In the genomic region with DNA sequence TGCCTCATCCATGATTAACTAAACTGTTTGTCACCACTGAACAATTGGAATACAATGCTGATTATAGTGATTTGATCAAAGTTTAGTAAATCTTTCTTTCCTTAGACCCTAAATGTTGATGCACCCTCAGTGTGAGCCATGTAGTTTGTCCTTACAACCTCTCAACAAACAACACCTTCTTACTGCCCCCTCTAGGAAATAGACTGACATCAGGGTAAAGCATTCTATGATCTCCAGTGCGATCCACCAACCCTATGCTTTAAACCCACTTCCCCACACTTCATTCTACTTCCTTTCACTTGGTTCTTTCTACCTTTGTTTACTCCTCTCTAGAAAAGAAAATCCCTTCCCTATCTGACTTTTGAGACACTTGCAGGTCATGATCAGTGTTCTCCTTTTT, we compare ENCODE assay signal across 18 cellular contexts.
DNase-seq lines count a peak whose midpoint lies in the region; ATAC-seq, FAIRE-seq and TF ChIP-seq lines count a peak whose summit lies in the region.
"Had no signal": no experiment of that assay in that cellular context is flagged by ENCODE, and none has a peak within 500 bp of the region (broad histone marks: within the 10 kb centered on the region; RNA-seq: fewer than 3 reads in every experiment).

No MANE protein-coding gene starts in this region.

- H4K8ac ChIP-seq in H1 (ENCODE audit: extremely low read depth, insufficient read depth, low read length) (no peak overlapping the region), mesendoderm (ENCODE audit: low read depth, low read length) (no peak overlapping the region)

- H3K27me3 Mint-ChIP-seq in GM23338 (ENCODE audit: insufficient read depth, low read depth, poor library complexity) = peaks cover 2% of the 10 kb centered on the region
- no peaks in the 10 kb centered on the region for H3K27me3 Mint-ChIP-seq in activated T-cell treated with anti-CD3 and anti-CD28 coated beads, Interleukin-2, amount 50 U/mL, for 4 hours (ENCODE audit: low read depth)
- H3K27me3 Mint-ChIP-seq: CD4-positive, alpha-beta memory T cell had no signal

- H3K14ac ChIP-seq in H1 (ENCODE audit: insufficient read length) = no peak overlapping the region

- H3K9me2 ChIP-seq in GM23338 (ENCODE audit: insufficient read depth) = no peaks in the 10 kb centered on the region

- no peak for TF ChIP-seq POLR2A in H1 (IDR thresholded peaks at IDR 0.05; ENCODE audit: control extremely low read depth in 1 of 2, low read depth in 2 of 2, low read length in 2 of 2)

- H3K4ac ChIP-seq in H1 (replicated peaks; ENCODE audit: insufficient read length, low read depth, low read length) (no peak overlapping the region), mesendoderm (ENCODE audit: low read depth, low read length) (no peak overlapping the region)

- no peak overlapping the region for H2BK12ac ChIP-seq in H1 (ENCODE audit: low read depth, low read length)

- H3K27ac ChIP-seq in GM23338 (ENCODE audit: low read depth) = no peak overlapping the region
- no peak overlapping the region for H3K27ac ChIP-seq in H1 (ENCODE audit: low read depth, low read length)
- H3K27ac ChIP-seq in mesendoderm (ENCODE audit: low read depth, low read length) = no peak overlapping the region
- H3K27ac ChIP-seq: GM23248 had no signal

- H3K36me3 ChIP-seq in GM23338 (ENCODE audit: insufficient read depth) = no peaks in the 10 kb centered on the region
- no peaks in the 10 kb centered on the region; a peak in 1 of 8 replicates for H3K36me3 ChIP-seq in H1 (ENCODE audit: control insufficient read depth in 2 of 4, insufficient read depth in 4 of 4, low read length in 3 of 4)
- no peaks in the 10 kb centered on the region for H3K36me3 ChIP-seq in mesendoderm (ENCODE audit: control insufficient read depth, insufficient read depth, low read length)

- TF ChIP-seq EP300 in H1 (IDR thresholded peaks at IDR 0.05; ENCODE audit: borderline replicate concordance in 1 of 2, low read depth in 2 of 2, low read length in 2 of 2) = no peak

- H2BK5ac ChIP-seq in H1 (ENCODE audit: low read depth, low read length) (no peak overlapping the region), mesendoderm (ENCODE audit: low read length) (no peak overlapping the region)

- TF ChIP-seq CTCF in GM23338 (conservative IDR thresholded peaks at IDR 0.05; ENCODE audit: low read depth in 2 of 2) = peak; percentile 34 to 46
- peak in 1 of 3 experiments; percentile 28; a peak in 1 of 4 replicates for TF ChIP-seq CTCF in H1 (IDR thresholded peaks at IDR 0.05; ENCODE audit: control extremely low read depth in 1 of 3, insufficient read depth in 1 of 3, low read depth in 1 of 3, low read length in 3 of 3)

- H3K4me1 ChIP-seq in GM23338 (ENCODE audit: insufficient read depth) = no peaks in the 10 kb centered on the region
- no peaks in the 10 kb centered on the region for H3K4me1 ChIP-seq in H1 (replicated peaks in 1 of 4; ENCODE audit: control insufficient read depth in 3 of 4, insufficient read depth in 4 of 4, low read length in 3 of 4)
- H3K4me1 ChIP-seq in mesendoderm (ENCODE audit: control insufficient read depth, low read depth, low read length) = no peaks in the 10 kb centered on the region

- no peaks in the 10 kb centered on the region; the same call in 2 of the 3 replicates for H3K36me3 Mint-ChIP-seq in GM23338 (ENCODE audit: low read depth)
- H3K36me3 Mint-ChIP-seq in activated T-cell treated with anti-CD3 and anti-CD28 coated beads, Interleukin-2, amount 50 U/mL, for 4 hours (ENCODE audit: insufficient read depth) = no peaks in the 10 kb centered on the region
- H3K36me3 Mint-ChIP-seq: CD4-positive, alpha-beta memory T cell had no signal

- FAIRE-seq in H1 (lab: Jason Lieb, UNC) = peak; percentile 57
- FAIRE-seq: GM12892, H54 had no signal

- peaks cover 10% of the 10 kb centered on the region for H3K9me3 Mint-ChIP-seq in GM23338
- H3K9me3 Mint-ChIP-seq in activated T-cell treated with anti-CD3 and anti-CD28 coated beads, Interleukin-2, amount 50 U/mL, for 4 hours = peaks cover 30% of the 10 kb centered on the region

- H3K79me2 ChIP-seq in GM23338 (replicated peaks; ENCODE audit: insufficient read depth) (no peaks in the 10 kb centered on the region), H1 (ENCODE audit: control insufficient read depth in 1 of 2, insufficient read depth in 2 of 2, low read length in 2 of 2) (no peaks in the 10 kb centered on the region), mesendoderm (ENCODE audit: control insufficient read depth, insufficient read depth, low read length) (no peaks in the 10 kb centered on the region)

- H4K20me1 ChIP-seq in GM23338 (replicated peaks; ENCODE audit: insufficient read depth) (no peaks in the 10 kb centered on the region), H1 (replicated peaks in 1 of 2; ENCODE audit: control insufficient read depth in 1 of 2, insufficient read depth in 2 of 2, low read length in 2 of 2) (no peaks in the 10 kb centered on the region)

- no peak overlapping the region for H2AK5ac ChIP-seq in H1 (ENCODE audit: low read depth, low read length)
- no peak overlapping the region for H2AK5ac ChIP-seq in mesendoderm (ENCODE audit: low read length)

- H3K9me3 ChIP-seq in H1 (ENCODE audit: insufficient read depth in 2 of 2, low read depth in 1 of 2, low read length in 1 of 2) = peaks cover 0 to 2% of the 10 kb centered on the region in 2 experiments; a peak in 1 of 4 replicates

- H3K79me1 ChIP-seq in H1 (ENCODE audit: low read depth, low read length) = no peaks in the 10 kb centered on the region
- H3K79me1 ChIP-seq in mesendoderm (ENCODE audit: low read length) = no peaks in the 10 kb centered on the region

- POLR2A ChIA-PET in H1 (lab: Charles Lee; ENCODE audit: partially characterized antibody) = no interaction called here

- H3K56ac ChIP-seq in H1 (replicated peaks; ENCODE audit: insufficient read length, low read depth, low read length) (no peak overlapping the region), mesendoderm (ENCODE audit: low read length) (no peak overlapping the region)

- no peak overlapping the region for H4K5ac ChIP-seq in H1 (ENCODE audit: insufficient read length, low read depth, low read length)
- no peak overlapping the region for H4K5ac ChIP-seq in mesendoderm (ENCODE audit: low read length)

- no peak overlapping the region for H2BK20ac ChIP-seq in H1 (ENCODE audit: low read length)

- no peak overlapping the region for H3K27ac Mint-ChIP-seq in GM23338
- H3K27ac Mint-ChIP-seq: CD4-positive, alpha-beta memory T cell had no signal

- no peaks in the 10 kb centered on the region for H3F3A ChIP-seq in GM23338 (replicated peaks; ENCODE audit: low read depth)

- H2AFZ ChIP-seq in GM23338 (peak overlapping the region; percentile 57), H1 (ENCODE audit: low read length) (no peak overlapping the region; the same call in 1 of the 2 replicates)
- H2AFZ ChIP-seq: GM23248 had no signal

- H3K27me3 ChIP-seq in GM23338 (ENCODE audit: insufficient read depth) (no peaks in the 10 kb centered on the region), H1 (replicated peaks in 1 of 4; ENCODE audit: control insufficient read depth in 3 of 4, extremely low read depth in 1 of 4, insufficient read depth in 3 of 4, low read length in 3 of 4) (no peaks in the 10 kb centered on the region), mesendoderm (ENCODE audit: insufficient read depth, low read length, poor library complexity) (no peaks in the 10 kb centered on the region)

- H2BK120ac ChIP-seq in H1 (replicated peaks; ENCODE audit: low read depth, low read length) = no peak overlapping the region
- H2BK120ac ChIP-seq in mesendoderm (ENCODE audit: low read depth, low read length) = no peak overlapping the region

- H3K4me3 ChIP-seq in GM23338 = no peak overlapping the region
- H3K4me3 ChIP-seq in H1 (ENCODE audit: extremely low read depth in 1 of 4, insufficient read depth in 2 of 4, low read depth in 3 of 4, low read length in 4 of 4) = no peak overlapping the region
- H3K4me3 ChIP-seq in mesendoderm (ENCODE audit: low read length) = no peak overlapping the region
- H3K4me3 ChIP-seq: GM23248 had no signal

- TF ChIP-seq RAD21 in H1 (IDR thresholded peaks at IDR 0.05 in 1 of 2, conservative IDR thresholded peaks at IDR 0.05 in 1 of 2; ENCODE audit: low read depth in 2 of 2, low read length in 2 of 2) = peak; percentile 29 to 50; a peak in 2 of 4 replicates

- H3K4me2 ChIP-seq in GM23338 = no peak overlapping the region
- H3K4me2 ChIP-seq in H1 (ENCODE audit: insufficient read depth in 1 of 2, low read depth in 2 of 2, low read length in 2 of 2) = no peak overlapping the region
- H3K4me2 ChIP-seq in mesendoderm (ENCODE audit: low read length) = no peak overlapping the region

- no peaks in the 10 kb centered on the region for H3K23me2 ChIP-seq in H1 (ENCODE audit: low read depth, low read length)

- H3K4me1 Mint-ChIP-seq in GM23338 = no peaks in the 10 kb centered on the region
- H3K4me1 Mint-ChIP-seq in activated T-cell treated with anti-CD3 and anti-CD28 coated beads, Interleukin-2, amount 50 U/mL, for 4 hours (ENCODE audit: low read depth) = no peaks in the 10 kb centered on the region
- H3K4me1 Mint-ChIP-seq: CD4-positive, alpha-beta memory T cell had no signal

- H3K4me3 Mint-ChIP-seq in GM23338 = no peak overlapping the region
- no peak overlapping the region for H3K4me3 Mint-ChIP-seq in activated T-cell treated with anti-CD3 and anti-CD28 coated beads, Interleukin-2, amount 50 U/mL, for 4 hours
- H3K4me3 Mint-ChIP-seq: CD4-positive, alpha-beta memory T cell had no signal

- CTCF ChIA-PET in H1 (lab: Charles Lee; ENCODE audit: partially characterized antibody) = no interaction called here

- H3K23ac ChIP-seq in H1 (ENCODE audit: insufficient read length) (no peak overlapping the region), mesendoderm (ENCODE audit: low read length) (no peak overlapping the region)

- H2BK15ac ChIP-seq in H1 (ENCODE audit: low read length) (no peak overlapping the region), mesendoderm (replicated peaks; ENCODE audit: low read depth) (no peak overlapping the region)

- peak; percentile 77 for ATAC-seq in GM23338
- ATAC-seq in activated T-cell treated with anti-CD3 and anti-CD28 coated beads, Interleukin-2, amount 50 U/mL, for 4 hours = no peak

- no peak overlapping the region for H4K91ac ChIP-seq in H1 (replicated peaks; ENCODE audit: insufficient read length, low read length)

- 92% methylated on average over 1 of the region's 1 CpG; no CpG with 5 or more reads in 1 of the 2 experiments for WGBS in H1 (ENCODE audit: extremely low coverage in 1 of 2, insufficient coverage in 1 of 2, insufficient read length in 1 of 2, insufficient replicate concordance in 2 of 2, low coverage in 1 of 2, low lambda C conversion rate in 2 of 2, missing lambda C conversion rate in 1 of 2), 2 experiments
- no CpG with 5 or more reads among the region's 1 CpG for WGBS in mesendoderm (ENCODE audit: extremely low coverage, insufficient coverage, low lambda C conversion rate)

- DNase-seq in GM23338 (ENCODE audit: low spot score) (peak; percentile 43), H1 (ENCODE audit: low read depth in 1 of 2, low spot score in 2 of 2) (no peak), iPS-NIHi11 (ENCODE audit: low spot score) (peak; percentile 12), OCI-M2 (lab: John Stamatoyannopoulos, UW; ENCODE audit: unreplicated experiment) (no peak), mesendoderm (no peak), RPMI8226 (no peak)
- DNase-seq in activated T-cell treated with anti-CD3 and anti-CD28 coated beads, Interleukin-2, amount 50 U/mL, for 4 hours = no peak
- DNase-seq: 8988T; C1 segment of cervical spinal cord; Calu3; CD4-positive, alpha-beta memory T cell; COR-L47; DMS153; DND-41; GM23248; HCEC 1CT had no signal

- H3K18ac ChIP-seq in H1 (ENCODE audit: extremely low read depth, low read length) = no peak overlapping the region
- no peak overlapping the region for H3K18ac ChIP-seq in mesendoderm (ENCODE audit: low read length)

- H3K9ac ChIP-seq in H1 (replicated peaks in 1 of 4; ENCODE audit: extremely low read depth in 1 of 4, low read depth in 3 of 4, low read length in 3 of 4) (no peak overlapping the region), mesendoderm (ENCODE audit: low read length) (no peak overlapping the region)
- H3K9ac ChIP-seq: GM23248 had no signal

Comparison
In these comparisons a context has a peak if more than half of its experiments do, and no peak if none do; other contexts are left out.
1. DNase-seq: peak in GM23338 (single experiment) and iPS-NIHi11 (single experiment); none in H1 (0 of 2), OCI-M2 (single experiment), mesendoderm (single experiment), activated T-cell treated with anti-CD3 and anti-CD28 coated beads, Interleukin-2, amount 50 U/mL, for 4 hours (single experiment) and RPMI8226 (single experiment).